In the genomic region with DNA sequence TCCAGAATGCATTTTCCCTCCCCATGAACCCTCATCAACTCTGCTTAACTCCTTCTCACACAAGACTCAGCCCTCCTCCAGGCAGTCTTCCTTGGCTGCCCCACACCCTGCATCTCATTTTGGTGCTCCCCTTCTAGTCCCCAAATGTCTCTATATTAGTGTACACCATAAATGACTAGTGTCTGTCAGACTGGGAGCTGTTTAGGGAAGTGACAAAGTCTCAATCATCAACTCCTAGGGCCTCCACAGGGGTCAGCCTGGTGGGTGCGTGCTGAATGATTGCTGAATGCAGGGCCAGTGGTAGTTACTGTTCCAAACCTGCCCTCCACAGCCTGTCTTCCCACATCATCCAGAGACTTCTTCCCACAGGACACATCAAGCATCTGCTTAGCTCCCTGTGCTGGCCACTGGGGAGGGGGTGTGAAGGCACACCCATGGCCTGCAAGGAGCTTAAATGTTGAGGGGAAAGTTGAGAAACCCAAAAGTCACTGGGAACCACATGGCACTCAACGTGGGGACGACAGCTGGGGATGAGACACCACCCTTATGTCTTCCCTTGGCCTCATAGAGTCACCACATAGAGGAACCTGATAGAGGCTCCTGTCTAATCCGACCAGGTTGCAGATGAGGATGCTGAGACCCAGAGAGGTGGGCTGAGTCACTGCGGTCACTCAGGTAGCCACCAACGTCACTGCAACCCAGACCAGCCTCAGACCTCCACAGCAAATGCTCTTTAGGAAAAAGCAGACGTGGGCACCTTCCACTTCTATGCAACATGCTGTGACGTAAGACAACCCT, we compare ENCODE assay signal across 12 cellular contexts.
DNase-seq lines count a peak whose midpoint lies in the region; ATAC-seq and TF ChIP-seq lines count a peak whose summit lies in the region.
"Had no signal": no experiment of that assay in that cellular context is flagged by ENCODE, and none has a peak within 500 bp of the region (broad histone marks: within the 10 kb centered on the region; RNA-seq: fewer than 3 reads in every experiment).

No MANE protein-coding gene starts in this region.

- CTCF ChIA-PET in CD4-positive, alpha-beta memory T cell (lab: Charles Lee; ENCODE audit: partially characterized antibody): interaction anchor here (0.9 to 12.5 kb wide), 8 partner anchors 13 to 246 kb away, joined by 3 to 122 read pairs (median 3); no protein-coding TSS in a partner anchor

- H3K4me3 Mint-ChIP-seq in CD4-positive, alpha-beta memory T cell: peak overlapping the region in 6 of 8 donors; percentile 1 to 90 (median 22)

- H3K27ac ChIP-seq in CD4-positive, alpha-beta memory T cell (ENCODE audit: low read depth, low read length): no peak overlapping the region
- no peak overlapping the region for H3K27ac ChIP-seq in liver (ENCODE audit: low read depth in 1 of 2, low read length in 2 of 2)
- H3K27ac ChIP-seq: SK-N-MC had no signal

- ATAC-seq in GM19023 (IDR thresholded peaks at IDR 0.05; ENCODE audit: unreplicated experiment) (peak; percentile 28), HG03108 (IDR thresholded peaks at IDR 0.05; ENCODE audit: unreplicated experiment) (no peak)

- H3K27ac Mint-ChIP-seq in CD4-positive, alpha-beta memory T cell: peak overlapping the region in 5 of 7 donors; percentile 64 to 91 (median 84)

- POLR2A ChIA-PET in CD4-positive, alpha-beta memory T cell (lab: Charles Lee; ENCODE audit: partially characterized antibody): interaction anchor here (2.0 to 2.2 kb wide), 2 partner anchors 12 to 115 kb away, joined by 7 to 15 read pairs; a partner anchor contains a TSS

- H3K4me3 ChIP-seq in CD4-positive, alpha-beta memory T cell (ENCODE audit: low read length in 2 of 2): no peak overlapping the region
- no peak overlapping the region for H3K4me3 ChIP-seq in liver (ENCODE audit: low read depth in 1 of 3, low read length in 3 of 3)
- H3K4me3 ChIP-seq: SK-N-MC had no signal

- H3K9ac ChIP-seq in liver (ENCODE audit: low read depth in 1 of 2, low read length in 2 of 2): no peak overlapping the region

- TF ChIP-seq RAD21 in liver (IDR thresholded peaks at IDR 0.05): no peak

- no peaks in the 10 kb centered on the region for H3K27me3 ChIP-seq in CD4-positive, alpha-beta memory T cell (ENCODE audit: insufficient read depth, low read length)
- peaks cover 0 to 3% (median 0%) of the 10 kb centered on the region in 4 donors for H3K27me3 ChIP-seq in liver (ENCODE audit: control insufficient read depth in 4 of 4, insufficient read depth in 4 of 4, low read length in 3 of 4)

- H3K4me1 Mint-ChIP-seq in CD4-positive, alpha-beta memory T cell: peaks cover 42 to 71% (median 56%) of the 10 kb centered on the region in 4 donors

- peaks cover 0 to 2% (median 0%) of the 10 kb centered on the region in 8 donors for H3K9me3 Mint-ChIP-seq in CD4-positive, alpha-beta memory T cell

- intact Hi-C loops in CD4-positive, alpha-beta memory T cell (cut with micrococcal nuclease): no loop called here

- H3K36me3 ChIP-seq in CD4-positive, alpha-beta memory T cell (ENCODE audit: insufficient read depth, low read length): no peaks in the 10 kb centered on the region
- no peaks in the 10 kb centered on the region for H3K36me3 ChIP-seq in liver (ENCODE audit: control insufficient read depth in 4 of 4, insufficient read depth in 3 of 4, low read depth in 1 of 4, low read length in 3 of 4)

- no peak for DNase-seq in CD4-positive, alpha-beta memory T cell
- DNase-seq in RPMI8226 (peak; percentile 54), amygdala (lab: John Stamatoyannopoulos, UW) (no peak), NCI-H1694 treated with DMSO at 0.1 percent for 48 hours (lab: John Stamatoyannopoulos, UW) (no peak), NCI-H69 (lab: John Stamatoyannopoulos, UW) (no peak)
- DNase-seq: foreskin melanocyte, Karpas-422, NCI-H510A had no signal

- H3K36me3 Mint-ChIP-seq in CD4-positive, alpha-beta memory T cell: no peaks in the 10 kb centered on the region

- no peaks in the 10 kb centered on the region for H3K27me3 Mint-ChIP-seq in CD4-positive, alpha-beta memory T cell

- peak; percentile 18 for TF ChIP-seq CTCF in liver (IDR thresholded peaks at IDR 0.05; ENCODE audit: low read depth, low read length, missing input control)

- WGBS in liver: 80% methylated on average over 8 of the region's 8 CpGs

- H3K4me1 ChIP-seq in CD4-positive, alpha-beta memory T cell (ENCODE audit: insufficient read depth, low read length): peaks cover 61% of the 10 kb centered on the region
- peaks cover 0 to 2% (median 0%) of the 10 kb centered on the region in 4 donors for H3K4me1 ChIP-seq in liver (ENCODE audit: control insufficient read depth in 4 of 4, insufficient read depth in 4 of 4, low read length in 3 of 4)

- H3K9me3 ChIP-seq in CD4-positive, alpha-beta memory T cell (ENCODE audit: control insufficient read depth in 1 of 2, low read length in 2 of 2): no peaks in the 10 kb centered on the region
- no peaks in the 10 kb centered on the region for H3K9me3 ChIP-seq in liver (ENCODE audit: control insufficient read depth in 4 of 4, low read length in 3 of 4)

TF ChIP-seq in liver, 16 proteins besides CTCF, POLR2A, EP300 and RAD21:
- TF ChIP-seq, protein P1, sequence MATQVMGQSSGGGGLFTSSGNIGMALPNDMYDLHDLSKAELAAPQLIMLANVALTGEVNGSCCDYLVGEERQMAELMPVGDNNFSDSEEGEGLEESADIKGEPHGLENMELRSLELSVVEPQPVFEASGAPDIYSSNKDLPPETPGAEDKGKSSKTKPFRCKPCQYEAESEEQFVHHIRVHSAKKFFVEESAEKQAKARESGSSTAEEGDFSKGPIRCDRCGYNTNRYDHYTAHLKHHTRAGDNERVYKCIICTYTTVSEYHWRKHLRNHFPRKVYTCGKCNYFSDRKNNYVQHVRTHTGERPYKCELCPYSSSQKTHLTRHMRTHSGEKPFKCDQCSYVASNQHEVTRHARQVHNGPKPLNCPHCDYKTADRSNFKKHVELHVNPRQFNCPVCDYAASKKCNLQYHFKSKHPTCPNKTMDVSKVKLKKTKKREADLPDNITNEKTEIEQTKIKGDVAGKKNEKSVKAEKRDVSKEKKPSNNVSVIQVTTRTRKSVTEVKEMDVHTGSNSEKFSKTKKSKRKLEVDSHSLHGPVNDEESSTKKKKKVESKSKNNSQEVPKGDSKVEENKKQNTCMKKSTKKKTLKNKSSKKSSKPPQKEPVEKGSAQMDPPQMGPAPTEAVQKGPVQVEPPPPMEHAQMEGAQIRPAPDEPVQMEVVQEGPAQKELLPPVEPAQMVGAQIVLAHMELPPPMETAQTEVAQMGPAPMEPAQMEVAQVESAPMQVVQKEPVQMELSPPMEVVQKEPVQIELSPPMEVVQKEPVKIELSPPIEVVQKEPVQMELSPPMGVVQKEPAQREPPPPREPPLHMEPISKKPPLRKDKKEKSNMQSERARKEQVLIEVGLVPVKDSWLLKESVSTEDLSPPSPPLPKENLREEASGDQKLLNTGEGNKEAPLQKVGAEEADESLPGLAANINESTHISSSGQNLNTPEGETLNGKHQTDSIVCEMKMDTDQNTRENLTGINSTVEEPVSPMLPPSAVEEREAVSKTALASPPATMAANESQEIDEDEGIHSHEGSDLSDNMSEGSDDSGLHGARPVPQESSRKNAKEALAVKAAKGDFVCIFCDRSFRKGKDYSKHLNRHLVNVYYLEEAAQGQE (IDR thresholded peaks at IDR 0.05): no peak
- TF ChIP-seq SP1 (IDR thresholded peaks at IDR 0.05) (no peak), HNF4A (conservative IDR thresholded peaks at IDR 0.05) (no peak), FOXA1 (IDR thresholded peaks at IDR 0.05) (no peak), RXRA (IDR thresholded peaks at IDR 0.05) (no peak), FOXA2 (IDR thresholded peaks at IDR 0.05) (no peak), NR2F2 (IDR thresholded peaks at IDR 0.05) (no peak), YY1 (IDR thresholded peaks at IDR 0.05) (no peak), JUND (IDR thresholded peaks at IDR 0.05) (no peak), GABPA (IDR thresholded peaks at IDR 0.05 in 1 of 2, conservative IDR thresholded peaks at IDR 0.05 in 1 of 2) (no peak), TAF1 (conservative IDR thresholded peaks at IDR 0.05) (no peak)
- TF ChIP-seq, protein P2, sequence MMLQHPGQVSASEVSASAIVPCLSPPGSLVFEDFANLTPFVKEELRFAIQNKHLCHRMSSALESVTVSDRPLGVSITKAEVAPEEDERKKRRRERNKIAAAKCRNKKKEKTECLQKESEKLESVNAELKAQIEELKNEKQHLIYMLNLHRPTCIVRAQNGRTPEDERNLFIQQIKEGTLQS (IDR thresholded peaks at IDR 0.05): no peak
- TF ChIP-seq, protein P3, sequence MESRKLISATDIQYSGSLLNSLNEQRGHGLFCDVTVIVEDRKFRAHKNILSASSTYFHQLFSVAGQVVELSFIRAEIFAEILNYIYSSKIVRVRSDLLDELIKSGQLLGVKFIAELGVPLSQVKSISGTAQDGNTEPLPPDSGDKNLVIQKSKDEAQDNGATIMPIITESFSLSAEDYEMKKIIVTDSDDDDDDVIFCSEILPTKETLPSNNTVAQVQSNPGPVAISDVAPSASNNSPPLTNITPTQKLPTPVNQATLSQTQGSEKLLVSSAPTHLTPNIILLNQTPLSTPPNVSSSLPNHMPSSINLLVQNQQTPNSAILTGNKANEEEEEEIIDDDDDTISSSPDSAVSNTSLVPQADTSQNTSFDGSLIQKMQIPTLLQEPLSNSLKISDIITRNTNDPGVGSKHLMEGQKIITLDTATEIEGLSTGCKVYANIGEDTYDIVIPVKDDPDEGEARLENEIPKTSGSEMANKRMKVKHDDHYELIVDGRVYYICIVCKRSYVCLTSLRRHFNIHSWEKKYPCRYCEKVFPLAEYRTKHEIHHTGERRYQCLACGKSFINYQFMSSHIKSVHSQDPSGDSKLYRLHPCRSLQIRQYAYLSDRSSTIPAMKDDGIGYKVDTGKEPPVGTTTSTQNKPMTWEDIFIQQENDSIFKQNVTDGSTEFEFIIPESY (IDR thresholded peaks at IDR 0.05): no peak
- TF ChIP-seq, protein P4, sequence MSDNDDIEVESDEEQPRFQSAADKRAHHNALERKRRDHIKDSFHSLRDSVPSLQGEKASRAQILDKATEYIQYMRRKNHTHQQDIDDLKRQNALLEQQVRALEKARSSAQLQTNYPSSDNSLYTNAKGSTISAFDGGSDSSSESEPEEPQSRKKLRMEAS (IDR thresholded peaks at IDR 0.05): no peak
TF ChIP-seq in liver: peak in this region for 0.
